8 cellular contexts compared by ENCODE assay signal in the genomic region with DNA sequence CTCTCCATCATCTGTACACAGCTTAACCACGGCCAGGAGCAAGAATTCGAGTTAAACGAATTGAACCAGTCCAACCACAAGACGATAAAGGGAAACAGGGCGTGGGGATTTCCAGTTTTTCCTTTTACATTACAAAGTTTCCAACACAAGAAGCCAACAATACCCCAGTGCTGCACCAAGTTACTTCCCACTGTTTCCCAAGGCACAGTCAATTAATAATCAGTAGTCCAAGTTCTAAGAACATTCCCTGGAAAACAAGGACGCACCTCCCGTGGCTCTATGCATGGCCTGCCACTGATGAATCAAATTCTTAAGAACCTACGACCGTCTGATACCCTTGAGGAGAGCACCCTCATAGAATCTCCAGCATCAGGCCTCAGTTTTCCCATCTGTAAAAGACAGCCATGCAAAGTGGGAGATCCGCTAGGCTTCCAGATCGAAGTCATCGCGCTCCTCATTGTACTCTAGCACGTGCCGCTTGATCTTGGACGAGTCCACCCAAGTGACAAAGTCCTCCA. TPM values are rescaled to one million over a fixed set of nuclear protein-coding genes. Genes with fewer than 3 reads are reported as not detected.
DNase-seq lines count a peak whose midpoint lies in the region; ATAC-seq and TF ChIP-seq lines count a peak whose summit lies in the region.

No MANE protein-coding gene starts in this region.

- TF ChIP-seq CTCF in left lung (IDR thresholded peaks at IDR 0.05) (no peak), thyroid gland (IDR thresholded peaks at IDR 0.05) (no peak)

- H3K27me3 Mint-ChIP-seq in activated T-cell treated with anti-CD3 and anti-CD28 coated beads, Interleukin-2, amount 50 U/mL, for 72 hours (ENCODE audit: low read depth), result no peaks in the 10 kb centered on the region

- TF ChIP-seq POLR2A in thyroid gland (IDR thresholded peaks at IDR 0.05), result no peak

- peak overlapping the region; percentile 96 for H3K27ac Mint-ChIP-seq in activated T-cell treated with anti-CD3 and anti-CD28 coated beads, Interleukin-2, amount 50 U/mL, for 72 hours

- H3K27me3 ChIP-seq in left lung (no peaks in the 10 kb centered on the region), thyroid gland (no peaks in the 10 kb centered on the region)

- H3K4me3 ChIP-seq in left lung (peak overlapping the region; percentile 90 to 96), thyroid gland (replicated peaks in 1 of 3) (peak overlapping the region; percentile 53 to 94 (median 71))

- no peaks in the 10 kb centered on the region for H3K9me3 Mint-ChIP-seq in activated T-cell treated with anti-CD3 and anti-CD28 coated beads, Interleukin-2, amount 50 U/mL, for 72 hours

- no peak for DNase-seq in activated T-cell treated with anti-CD3 and anti-CD28 coated beads, Interleukin-2, amount 50 U/mL, for 72 hours
- no peak for DNase-seq in activated T-cell treated with anti-CD3 and anti-CD28 coated beads, Interleukin-2, amount 50 U/mL, for 48 hours
- DNase-seq in amniotic epithelial cell (ENCODE audit: low read depth) (peak; percentile 40), left lung (no peak), thyroid gland (no peak), NCI-H2107 (lab: John Stamatoyannopoulos, UW) (no peak), NCI-H2029 treated with DMSO at 0.1 percent for 48 hours (lab: John Stamatoyannopoulos, UW) (no peak)

- no peaks in the 10 kb centered on the region for H3K36me3 ChIP-seq in left lung
- no peaks in the 10 kb centered on the region for H3K36me3 ChIP-seq in thyroid gland

- intact Hi-C loops in left lung (cut with DNase I), result no loop called here
- intact Hi-C loops in thyroid gland (cut with DNase I), result loop anchor here (10.0 kb wide), 1 partner anchor 46 kb away; no protein-coding TSS in a partner anchor

- peaks cover 35% of the 10 kb centered on the region for H3K4me1 Mint-ChIP-seq in activated T-cell treated with anti-CD3 and anti-CD28 coated beads, Interleukin-2, amount 50 U/mL, for 72 hours (ENCODE audit: low read depth)

- peaks cover 7 to 42% of the 10 kb centered on the region in 2 donors for H3K4me1 ChIP-seq in left lung
- H3K4me1 ChIP-seq in thyroid gland, result peaks cover 19 to 36% of the 10 kb centered on the region in 2 donors

- H3K27ac ChIP-seq in left lung, result peak overlapping the region; percentile 93 to 97
- peak overlapping the region; percentile 78 to 94 (median 93) for H3K27ac ChIP-seq in thyroid gland

- H3K36me3 Mint-ChIP-seq in activated T-cell treated with anti-CD3 and anti-CD28 coated beads, Interleukin-2, amount 50 U/mL, for 72 hours (ENCODE audit: insufficient read depth in 2 of 2), result peaks cover 3 to 11% of the 10 kb centered on the region in 2 donors

- no peak for ATAC-seq in activated T-cell treated with anti-CD3 and anti-CD28 coated beads, Interleukin-2, amount 50 U/mL, for 72 hours (replicated peaks in 1 of 2)
- ATAC-seq in left lung, result no peak
- no peak for ATAC-seq in HG03095 (IDR thresholded peaks at IDR 0.05; ENCODE audit: unreplicated experiment)

- WGBS in thyroid gland, 2 donors, result 3 to 5% methylated on average over 13 to 15 of the region's 16 CpGs

- H3K4me3 Mint-ChIP-seq in activated T-cell treated with anti-CD3 and anti-CD28 coated beads, Interleukin-2, amount 50 U/mL, for 72 hours, result peak overlapping the region; percentile 96

- H3K9me3 ChIP-seq in left lung, result no peaks in the 10 kb centered on the region
- no peaks in the 10 kb centered on the region for H3K9me3 ChIP-seq in thyroid gland

RNA-seq across cellular contexts. Expression of gene IMP3, which starts 0.8 kb away (rescaled TPM):
- 10 to 100 TPM; 57.5 to 61.0 TPM for total RNA-seq in activated T-cell treated with anti-CD3 and anti-CD28 coated beads, Interleukin-2, amount 50 U/mL, for 72 hours
- 10 to 100 TPM; 52.8 to 69.9 TPM for total RNA-seq in left lung
- total RNA-seq in thyroid gland, result 100 to 1,000 TPM in 2 of 4 donors, 10 to 100 TPM in 2; 75.2 to 187 (median 133) TPM

RNA-seq across cellular contexts. Expression of gene SNX33, which starts 8.5 kb away (rescaled TPM):
- 1 to 10 TPM; 1.5 to 3.1 TPM for total RNA-seq in activated T-cell treated with anti-CD3 and anti-CD28 coated beads, Interleukin-2, amount 50 U/mL, for 72 hours
- 10 to 100 TPM; 21.4 to 34.7 TPM for total RNA-seq in left lung
- 10 to 100 TPM; 22.8 to 28.7 (median 26.5) TPM for total RNA-seq in thyroid gland

RNA-seq across cellular contexts. Expression of gene SNUPN, which starts 13.7 kb away (rescaled TPM):
- 10 to 100 TPM; 22.4 to 26.2 TPM for total RNA-seq in activated T-cell treated with anti-CD3 and anti-CD28 coated beads, Interleukin-2, amount 50 U/mL, for 72 hours
- 10 to 100 TPM; 23.6 to 23.8 TPM for total RNA-seq in left lung
- 10 to 100 TPM; 24.7 to 31.8 (median 27.8) TPM for total RNA-seq in thyroid gland

Comparison
In these comparisons a context has a peak if more than half of its experiments do, and no peak if none do; other contexts are left out.
1. RNA of gene SNX33, which starts 8.5 kb away (total RNA-seq): 21.4 to 34.7 TPM in left lung and 22.8 to 28.7 TPM in thyroid gland; 1.5 to 3.1 TPM in activated T-cell treated with anti-CD3 and anti-CD28 coated beads, Interleukin-2, amount 50 U/mL, for 72 hours; every median in the first group is over 4 times any median in the second.